In the genomic region with DNA sequence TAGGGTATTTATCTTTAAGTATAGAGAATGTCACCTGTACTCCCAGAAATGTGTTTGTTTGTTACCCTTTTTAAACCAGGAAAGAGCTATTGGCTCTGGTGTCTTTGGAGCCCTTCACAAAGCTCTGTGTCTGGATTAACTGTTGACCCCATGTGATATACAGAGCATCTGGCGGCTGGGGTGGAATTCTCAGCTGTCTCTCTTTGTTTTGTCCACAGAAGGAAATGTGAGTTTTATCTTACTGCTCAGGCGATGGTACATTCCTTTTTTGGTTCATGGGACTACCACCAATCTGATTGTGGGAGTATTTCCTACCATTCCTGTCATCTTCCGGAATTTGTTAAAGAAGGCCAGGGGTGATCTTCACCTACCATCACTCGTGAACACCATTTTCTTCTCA, we compare ENCODE assay signal across 15 cellular contexts.
DNase-seq lines count a peak whose midpoint lies in the region; ATAC-seq, FAIRE-seq and TF ChIP-seq lines count a peak whose summit lies in the region.
"Had no signal": no experiment of that assay in that cellular context is flagged by ENCODE, and none has a peak within 500 bp of the region (broad histone marks: within the 10 kb centered on the region; RNA-seq: fewer than 3 reads in every experiment).

No MANE protein-coding gene starts in this region.

- no peaks in the 10 kb centered on the region for H3K27me3 ChIP-seq in heart right ventricle
- H3K27me3 ChIP-seq: BLaER1 treated with 17β-estradiol and CSF1 and Interleukin-3, amounts not matched to agents 10 nM and 100 nM; ovary had no signal

- TF ChIP-seq POLR2A in H54 (IDR thresholded peaks at IDR 0.05; ENCODE audit: low read depth, low read length) = no peak

- 17 to 36% methylated on average over 4 of the region's 4 CpGs for WGBS in heart right ventricle, 2 donors

- FAIRE-seq in D721Med (lab: Jason Lieb, UNC) = peak; percentile 94
- no peak for FAIRE-seq in H54 (lab: Jason Lieb, UNC)
- FAIRE-seq: keratinocyte had no signal

- H3K9me3 ChIP-seq in T-helper 17 cell (ENCODE audit: control insufficient read depth, low read length, poor library complexity, severe bottlenecking) (no peaks in the 10 kb centered on the region), heart right ventricle (no peaks in the 10 kb centered on the region)
- H3K9me3 ChIP-seq: BLaER1 treated with 17β-estradiol and CSF1 and Interleukin-3, amounts not matched to agents 10 nM and 100 nM; ovary had no signal

- H3K4me3 Mint-ChIP-seq in T-helper 17 cell (no peak overlapping the region), nephron progenitor cell (no peak overlapping the region)
- H3K4me3 Mint-ChIP-seq: T-helper 2 cell treated with Interferon-gamma antibody and Interleukin-4, amounts not matched to agents 5 μg/mL and 100 μg/mL, for 36 hours had no signal

- H3K27me3 Mint-ChIP-seq in T-helper 17 cell (no peaks in the 10 kb centered on the region), nephron progenitor cell (ENCODE audit: low read depth, poor library complexity) (no peaks in the 10 kb centered on the region)

- peaks cover 17 to 98% (median 75%) of the 10 kb centered on the region in 9 donors for H3K4me1 ChIP-seq in heart right ventricle

- TF ChIP-seq CTCF in D721Med (IDR thresholded peaks at IDR 0.05; ENCODE audit: insufficient read depth, missing control alignments) = no peak
- TF ChIP-seq CTCF in heart right ventricle (IDR thresholded peaks at IDR 0.05) = no peak
- TF ChIP-seq CTCF in nephron progenitor cell (IDR thresholded peaks at IDR 0.05) = no peak

- DNase-seq in D721Med (ENCODE audit: insufficient read length, low spot score) (no peak), T-helper 17 cell (no peak), heart right ventricle (peak in 1 of 2 donors; percentile 45), nephron progenitor cell (no peak), NAMALWA (ENCODE audit: low spot score) (no peak), H54 (ENCODE audit: insufficient read length, low spot score) (no peak), NCI-H2029 treated with DMSO at 0.1 percent for 48 hours (lab: John Stamatoyannopoulos, UW) (no peak)
- DNase-seq: KG1, NCI-H2081 treated with DMSO at 0.1 percent for 48 hours, ovary had no signal

- peak overlapping the region in 1 of 10 donors; percentile 15 for H3K4me3 ChIP-seq in heart right ventricle
- H3K4me3 ChIP-seq: BLaER1 treated with 17β-estradiol and CSF1 and Interleukin-3, amounts not matched to agents 10 nM and 100 nM; ovary had no signal

- H3K36me3 ChIP-seq in heart right ventricle = no peaks in the 10 kb centered on the region
- H3K36me3 ChIP-seq: BLaER1 treated with 17β-estradiol and CSF1 and Interleukin-3, amounts not matched to agents 10 nM and 100 nM; ovary had no signal

- intact Hi-C loops in heart right ventricle (cut with DNase I) = loop anchor here in 5 of 10 donors (5.0 to 10.0 kb wide), 3 partner anchors 77 to 168 kb away; no protein-coding TSS in a partner anchor

- peak overlapping the region; percentile 15 to 90 (median 67) for H3K27ac ChIP-seq in heart right ventricle
- H3K27ac ChIP-seq: BLaER1 treated with 17β-estradiol and CSF1 and Interleukin-3, amounts not matched to agents 10 nM and 100 nM; ovary had no signal

- H3K36me3 Mint-ChIP-seq in T-helper 17 cell (ENCODE audit: low read depth) = peaks cover 2% of the 10 kb centered on the region
- no peaks in the 10 kb centered on the region for H3K36me3 Mint-ChIP-seq in nephron progenitor cell (ENCODE audit: low read depth)
- H3K36me3 Mint-ChIP-seq: activated naive CD4-positive, alpha-beta T cell treated with anti-CD3 and anti-CD28 coated beads, Interleukin-2, amount 50 U/mL, for 72 hours had no signal

- H3K27ac Mint-ChIP-seq in T-helper 17 cell (peak overlapping the region; percentile 93), nephron progenitor cell (peak overlapping the region; percentile 58)
- H3K27ac Mint-ChIP-seq: activated naive CD4-positive, alpha-beta T cell treated with anti-CD3 and anti-CD28 coated beads, Interleukin-2, amount 50 U/mL, for 72 hours; T-helper 2 cell treated with Interferon-gamma antibody and Interleukin-4, amounts not matched to agents 5 μg/mL and 100 μg/mL, for 36 hours had no signal

- no peak for ATAC-seq in T-helper 17 cell
- peak in 7 of 8 donors; percentile 32 to 81 (median 62) for ATAC-seq in heart right ventricle
- no peak for ATAC-seq in HG02840 (IDR thresholded peaks at IDR 0.05; ENCODE audit: low FRiP score, unreplicated experiment)

- H3K9me3 Mint-ChIP-seq in nephron progenitor cell = no peaks in the 10 kb centered on the region
- H3K9me3 Mint-ChIP-seq: activated naive CD4-positive, alpha-beta T cell treated with anti-CD3 and anti-CD28 coated beads, Interleukin-2, amount 50 U/mL, for 72 hours; T-helper 2 cell treated with Interferon-gamma antibody and Interleukin-4, amounts not matched to agents 5 μg/mL and 100 μg/mL, for 36 hours had no signal

- peaks cover 78% of the 10 kb centered on the region for H3K4me1 Mint-ChIP-seq in T-helper 17 cell
- H3K4me1 Mint-ChIP-seq in nephron progenitor cell = peaks cover 87% of the 10 kb centered on the region

Comparison
In these comparisons a context has a peak if more than half of its experiments do, and no peak if none do; other contexts are left out.
1. ATAC-seq: peak in heart right ventricle (7 of 8); none in T-helper 17 cell (single experiment) and HG02840 (single experiment).